Comparison of ENCODE assay signal across 1 cellular context in the genomic region with DNA sequence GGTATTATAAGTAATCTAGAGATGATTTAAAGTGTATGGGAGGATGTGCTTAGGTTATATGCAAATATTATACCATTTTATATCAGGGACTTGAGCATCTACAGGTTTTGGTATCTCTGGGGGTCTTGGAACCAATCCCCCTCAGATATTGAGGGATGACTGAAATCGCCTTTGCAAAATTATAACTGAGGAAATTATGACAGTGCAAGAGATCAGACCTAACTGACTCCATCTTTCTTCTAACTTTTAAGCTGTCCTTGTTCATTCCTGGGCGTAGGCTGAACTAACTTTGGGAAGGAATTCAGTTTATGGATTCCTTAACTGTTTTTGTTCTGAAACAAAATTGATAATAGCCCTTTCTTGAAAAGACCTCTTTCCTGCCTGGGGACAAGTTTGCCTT.
TF ChIP-seq lines count a peak whose summit lies in the region.

No MANE protein-coding gene starts in this region.

TF ChIP-seq in SK-N-SH, 30 proteins besides CTCF, POLR2A, EP300 and RAD21 (continued from another document):
- TF ChIP-seq TEAD4 (IDR thresholded peaks at IDR 0.05; ENCODE audit: borderline replicate concordance, insufficient read depth): no peak
- no peak for TF ChIP-seq MAX (IDR thresholded peaks at IDR 0.05; ENCODE audit: low read depth)
- no peak for TF ChIP-seq RXRA (IDR thresholded peaks at IDR 0.05; ENCODE audit: borderline replicate concordance, low read depth)
- no peak for TF ChIP-seq CHD2 (IDR thresholded peaks at IDR 0.05; ENCODE audit: low read length, partially characterized antibody)
- TF ChIP-seq YY1 (IDR thresholded peaks at IDR 0.05; ENCODE audit: low read depth): no peak
TF ChIP-seq in SK-N-SH: peak in this region for 0.
